In the genomic region with DNA sequence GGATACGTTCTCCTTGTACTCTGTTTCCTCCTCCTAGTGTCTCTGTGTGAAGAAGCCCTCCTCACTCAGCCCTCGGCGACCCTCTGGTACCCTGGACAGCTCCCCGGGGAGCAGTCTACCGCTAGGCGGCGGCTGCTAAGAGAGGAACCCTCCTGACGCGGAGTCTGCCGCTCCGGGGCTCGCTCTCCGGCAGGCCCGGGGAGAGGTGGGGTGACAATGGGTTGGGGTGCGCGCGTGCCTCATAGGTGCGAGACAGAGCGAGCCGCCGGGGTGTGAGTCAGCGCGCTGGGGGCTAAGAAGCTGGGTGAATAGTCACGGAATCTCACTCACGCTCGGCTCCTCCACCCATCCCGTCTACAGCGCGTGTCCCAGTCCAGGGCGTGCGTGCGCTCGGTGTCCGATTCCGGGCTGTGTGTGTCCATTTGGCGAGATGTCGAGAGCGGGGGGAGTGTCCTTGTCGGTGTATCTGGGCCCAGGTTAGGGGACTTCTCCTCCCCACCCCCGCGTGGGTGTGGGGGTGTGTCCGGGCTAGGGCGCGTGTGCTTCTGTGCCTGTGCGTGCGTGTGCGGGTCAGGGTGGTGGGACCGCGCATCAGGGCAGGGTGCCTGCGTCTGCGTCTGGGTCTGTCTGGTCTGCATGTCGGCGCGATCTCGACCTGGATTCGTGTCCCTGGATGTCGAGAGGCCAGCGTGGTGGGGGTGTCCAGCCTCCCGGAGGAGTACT, we compare ENCODE assay signal across 1 cellular context.
A peak's percentile ranks its signal among the peaks of the same experiment; 100 is the strongest.
TF ChIP-seq lines count a peak whose summit lies in the region.

No MANE protein-coding gene starts in this region.

TF ChIP-seq in K562, 482 proteins besides CTCF, POLR2A, EP300 and RAD21 (continued from another document):
- TF ChIP-seq, protein P1, sequence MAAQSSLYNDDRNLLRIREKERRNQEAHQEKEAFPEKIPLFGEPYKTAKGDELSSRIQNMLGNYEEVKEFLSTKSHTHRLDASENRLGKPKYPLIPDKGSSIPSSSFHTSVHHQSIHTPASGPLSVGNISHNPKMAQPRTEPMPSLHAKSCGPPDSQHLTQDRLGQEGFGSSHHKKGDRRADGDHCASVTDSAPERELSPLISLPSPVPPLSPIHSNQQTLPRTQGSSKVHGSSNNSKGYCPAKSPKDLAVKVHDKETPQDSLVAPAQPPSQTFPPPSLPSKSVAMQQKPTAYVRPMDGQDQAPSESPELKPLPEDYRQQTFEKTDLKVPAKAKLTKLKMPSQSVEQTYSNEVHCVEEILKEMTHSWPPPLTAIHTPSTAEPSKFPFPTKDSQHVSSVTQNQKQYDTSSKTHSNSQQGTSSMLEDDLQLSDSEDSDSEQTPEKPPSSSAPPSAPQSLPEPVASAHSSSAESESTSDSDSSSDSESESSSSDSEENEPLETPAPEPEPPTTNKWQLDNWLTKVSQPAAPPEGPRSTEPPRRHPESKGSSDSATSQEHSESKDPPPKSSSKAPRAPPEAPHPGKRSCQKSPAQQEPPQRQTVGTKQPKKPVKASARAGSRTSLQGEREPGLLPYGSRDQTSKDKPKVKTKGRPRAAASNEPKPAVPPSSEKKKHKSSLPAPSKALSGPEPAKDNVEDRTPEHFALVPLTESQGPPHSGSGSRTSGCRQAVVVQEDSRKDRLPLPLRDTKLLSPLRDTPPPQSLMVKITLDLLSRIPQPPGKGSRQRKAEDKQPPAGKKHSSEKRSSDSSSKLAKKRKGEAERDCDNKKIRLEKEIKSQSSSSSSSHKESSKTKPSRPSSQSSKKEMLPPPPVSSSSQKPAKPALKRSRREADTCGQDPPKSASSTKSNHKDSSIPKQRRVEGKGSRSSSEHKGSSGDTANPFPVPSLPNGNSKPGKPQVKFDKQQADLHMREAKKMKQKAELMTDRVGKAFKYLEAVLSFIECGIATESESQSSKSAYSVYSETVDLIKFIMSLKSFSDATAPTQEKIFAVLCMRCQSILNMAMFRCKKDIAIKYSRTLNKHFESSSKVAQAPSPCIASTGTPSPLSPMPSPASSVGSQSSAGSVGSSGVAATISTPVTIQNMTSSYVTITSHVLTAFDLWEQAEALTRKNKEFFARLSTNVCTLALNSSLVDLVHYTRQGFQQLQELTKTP (IDR thresholded peaks at IDR 0.05; ENCODE audit: low read depth in 1 of 2, partially characterized antibody in 2 of 2): peak in 1 of 2 experiments; percentile 56
- peak; percentile 49; the same call in 1 of the 2 replicates for TF ChIP-seq ZBTB7A (IDR thresholded peaks at IDR 0.05; ENCODE audit: borderline replicate concordance, control insufficient read depth, low read depth, low read length)
- no peak for TF ChIP-seq ZNF165 (CRISPR knock-in tag; IDR thresholded peaks at IDR 0.05; ENCODE audit: borderline replicate concordance)
- no peak for TF ChIP-seq SUPT5H (IDR thresholded peaks at IDR 0.05)
- TF ChIP-seq CREM (IDR thresholded peaks at IDR 0.05; ENCODE audit: low read depth): 0 out of 2 replicates have a peak, but pooled peaks have one; percentile 12
- TF ChIP-seq RCOR1 (IDR thresholded peaks at IDR 0.05; ENCODE audit: borderline replicate concordance in 1 of 2, low read depth in 2 of 2, low read length in 2 of 2): 0 out of 4 replicates have a peak, but pooled peaks of 1 of the 2 experiments have one; percentile 10
- TF ChIP-seq ZFP1 (CRISPR knock-in tag; IDR thresholded peaks at IDR 0.05): no peak
- TF ChIP-seq, protein P2, sequence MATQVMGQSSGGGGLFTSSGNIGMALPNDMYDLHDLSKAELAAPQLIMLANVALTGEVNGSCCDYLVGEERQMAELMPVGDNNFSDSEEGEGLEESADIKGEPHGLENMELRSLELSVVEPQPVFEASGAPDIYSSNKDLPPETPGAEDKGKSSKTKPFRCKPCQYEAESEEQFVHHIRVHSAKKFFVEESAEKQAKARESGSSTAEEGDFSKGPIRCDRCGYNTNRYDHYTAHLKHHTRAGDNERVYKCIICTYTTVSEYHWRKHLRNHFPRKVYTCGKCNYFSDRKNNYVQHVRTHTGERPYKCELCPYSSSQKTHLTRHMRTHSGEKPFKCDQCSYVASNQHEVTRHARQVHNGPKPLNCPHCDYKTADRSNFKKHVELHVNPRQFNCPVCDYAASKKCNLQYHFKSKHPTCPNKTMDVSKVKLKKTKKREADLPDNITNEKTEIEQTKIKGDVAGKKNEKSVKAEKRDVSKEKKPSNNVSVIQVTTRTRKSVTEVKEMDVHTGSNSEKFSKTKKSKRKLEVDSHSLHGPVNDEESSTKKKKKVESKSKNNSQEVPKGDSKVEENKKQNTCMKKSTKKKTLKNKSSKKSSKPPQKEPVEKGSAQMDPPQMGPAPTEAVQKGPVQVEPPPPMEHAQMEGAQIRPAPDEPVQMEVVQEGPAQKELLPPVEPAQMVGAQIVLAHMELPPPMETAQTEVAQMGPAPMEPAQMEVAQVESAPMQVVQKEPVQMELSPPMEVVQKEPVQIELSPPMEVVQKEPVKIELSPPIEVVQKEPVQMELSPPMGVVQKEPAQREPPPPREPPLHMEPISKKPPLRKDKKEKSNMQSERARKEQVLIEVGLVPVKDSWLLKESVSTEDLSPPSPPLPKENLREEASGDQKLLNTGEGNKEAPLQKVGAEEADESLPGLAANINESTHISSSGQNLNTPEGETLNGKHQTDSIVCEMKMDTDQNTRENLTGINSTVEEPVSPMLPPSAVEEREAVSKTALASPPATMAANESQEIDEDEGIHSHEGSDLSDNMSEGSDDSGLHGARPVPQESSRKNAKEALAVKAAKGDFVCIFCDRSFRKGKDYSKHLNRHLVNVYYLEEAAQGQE (CRISPR knock-in tag; IDR thresholded peaks at IDR 0.05; ENCODE audit: low read depth): peak; percentile 94
- TF ChIP-seq EHMT2 (IDR thresholded peaks at IDR 0.05): peak; percentile 94
- no peak for TF ChIP-seq ZNF77 (CRISPR knock-in tag; IDR thresholded peaks at IDR 0.05)
TF ChIP-seq in K562: peak in this region for 8.
